In genomic region chr4:99655315-99656081, GRCh38 we compare ENCODE assay signal across 12 cellular contexts. TPM values are rescaled to one million over a fixed set of nuclear protein-coding genes. Genes with fewer than 3 reads are reported as not detected.
DNase-seq lines count a peak whose midpoint lies in the region; ATAC-seq, FAIRE-seq and TF ChIP-seq lines count a peak whose summit lies in the region.
"Had no signal": no experiment of that assay in that cellular context is flagged by ENCODE, and none has a peak within 500 bp of the region (broad histone marks: within the 10 kb centered on the region; RNA-seq: fewer than 3 reads in every experiment).

No MANE protein-coding gene starts in this region.

- DNase-seq in Daoy (ENCODE audit: low read depth) (peak; percentile 61), NCI-H345 treated with DMSO at 0.1 percent for 48 hours (lab: John Stamatoyannopoulos, UW; ENCODE audit: unreplicated experiment) (peak; percentile 66), pancreas (peak in 1 of 6 donors; percentile 58), NCI-H510A treated with DMSO at 0.1 percent for 48 hours (lab: John Stamatoyannopoulos, UW) (no peak), SKM-1 treated with dmso at 0.1 percent for 144 hours (lab: John Stamatoyannopoulos, UW; ENCODE audit: unreplicated experiment) (no peak), uterus (no peak)
- DNase-seq: activated T-cell treated with anti-CD3 and anti-CD28 coated beads, Interleukin-2, amount 50 U/mL, for 1 hour; DMS53; SW 1271 had no signal

- FAIRE-seq in pancreas (lab: Jason Lieb, UNC): no peak
- FAIRE-seq: endometrium had no signal

- H3K27ac ChIP-seq in pancreas (no peak overlapping the region), uterus (no peak overlapping the region)

- no peaks in the 10 kb centered on the region for H3K27me3 ChIP-seq in pancreas
- H3K27me3 ChIP-seq in uterus: no peaks in the 10 kb centered on the region

- intact Hi-C loops in pancreas (cut with DNase I) (no loop called here), uterus (cut with DNase I; ENCODE audit: low total_unique reads) (no loop called here)

- no peaks in the 10 kb centered on the region for H3K9me3 ChIP-seq in pancreas
- no peaks in the 10 kb centered on the region for H3K9me3 ChIP-seq in uterus

- no peak for TF ChIP-seq POLR2A in uterus (IDR thresholded peaks at IDR 0.05)

- 60% methylated on average over 9 of the region's 9 CpGs for WGBS in pancreas, 2 donors

- H3K4me1 ChIP-seq in pancreas: peaks cover 0 to 2% (median 0%) of the 10 kb centered on the region in 3 donors
- H3K4me1 ChIP-seq in uterus: no peaks in the 10 kb centered on the region

- TF ChIP-seq CTCF in pancreas (IDR thresholded peaks at IDR 0.05) (no peak), uterus (IDR thresholded peaks at IDR 0.05) (no peak)

- H3K36me3 ChIP-seq in pancreas (no peaks in the 10 kb centered on the region), uterus (no peaks in the 10 kb centered on the region)

- H3K4me3 ChIP-seq in pancreas: no peak overlapping the region
- no peak overlapping the region for H3K4me3 ChIP-seq in uterus

- ATAC-seq in esophagus mucosa (peak; percentile 41), pancreas (peak in 3 of 4 donors; percentile 38 to 60 (median 47)), GM19463 (IDR thresholded peaks at IDR 0.05; ENCODE audit: unreplicated experiment) (no peak)

RNA-seq across cellular contexts. Expression of gene C4orf54, which starts 2.1 kb away (rescaled TPM):
- total RNA-seq in Daoy (2014; rRNA removed; shearing (Covaris generic)): 0.17 TPM in 1 of 2 replicates, not detected in the other
- total RNA-seq in esophagus mucosa: not detected
- total RNA-seq in pancreas: under 1 TPM in 1 of 6 donors, not detected in 5; 0.03 TPM
- under 1 TPM; under 0.01 TPM for polyA plus RNA-seq in pancreas
- total RNA-seq in uterus: under 1 TPM in 1 of 4 donors, not detected in 3; 0.21 TPM

Comparison
In these comparisons a context has a peak if more than half of its experiments do, and no peak if none do; other contexts are left out.
1. DNase-seq: peak in Daoy (single experiment) and NCI-H345 treated with DMSO at 0.1 percent for 48 hours (single experiment); none in NCI-H510A treated with DMSO at 0.1 percent for 48 hours (single experiment), SKM-1 treated with dmso at 0.1 percent for 144 hours (single experiment) and uterus (0 of 2).